In the genomic region with DNA sequence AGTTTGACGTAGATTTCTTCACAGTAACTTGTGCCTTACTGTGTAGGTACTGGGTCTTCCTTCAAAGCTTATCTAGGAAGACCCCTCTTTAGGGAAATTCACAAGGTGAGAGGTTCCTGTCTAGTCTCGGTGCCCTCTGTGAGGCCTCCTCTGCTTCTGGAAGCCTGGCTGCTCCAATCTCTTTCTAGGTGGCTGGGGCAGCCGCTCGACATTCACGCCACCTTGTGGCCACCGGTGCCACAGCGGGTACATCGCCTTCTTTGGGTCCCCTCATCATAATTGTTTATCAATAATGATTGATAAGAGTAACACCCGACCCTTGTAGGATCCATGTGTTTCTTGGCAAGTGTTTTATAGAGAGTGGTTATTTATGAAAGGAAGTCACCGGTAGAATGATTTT, we compare ENCODE assay signal across 7 cellular contexts.
DNase-seq lines count a peak whose midpoint lies in the region; ATAC-seq lines count a peak whose summit lies in the region.
"Not testable (repeated sequence)": the region's sequence is repeated elsewhere in the genome, so short reads cannot be mapped to it uniquely, and the experiment has no call there.

No MANE protein-coding gene starts in this region.

- H3K4me1 Mint-ChIP-seq in effector memory CD8-positive, alpha-beta T cell (ENCODE audit: low read depth in 2 of 2); naive B cell: not testable (repeated sequence)

- H3K9me3 Mint-ChIP-seq in effector memory CD8-positive, alpha-beta T cell; naive B cell: not testable (repeated sequence)

- H3K4me3 Mint-ChIP-seq in effector memory CD8-positive, alpha-beta T cell; naive B cell: not testable (repeated sequence)

- H3K27ac Mint-ChIP-seq in effector memory CD8-positive, alpha-beta T cell; naive B cell: not testable (repeated sequence)

- DNase-seq in effector memory CD8-positive, alpha-beta T cell; naive B cell: not testable (repeated sequence)

- ATAC-seq in GM18519 (IDR thresholded peaks at IDR 0.05; ENCODE audit: low FRiP score, unreplicated experiment) (peak; percentile 72), GM19438 (IDR thresholded peaks at IDR 0.05; ENCODE audit: low read depth, unreplicated experiment) (peak; percentile 55), GM21737 (IDR thresholded peaks at IDR 0.05; ENCODE audit: unreplicated experiment) (peak; percentile 60), HG02885 (IDR thresholded peaks at IDR 0.05; ENCODE audit: poor library complexity, unreplicated experiment) (peak; percentile 87), SK-N-SH treated with all-trans-retinoic acid at 6 μM for 48 hours (peak; percentile 47; the same call in 2 of the 3 replicates), naive B cell (ENCODE audit: low read depth in 2 of 2) (peak; percentile 37)
- ATAC-seq in effector memory CD8-positive, alpha-beta T cell (replicated peaks) = peak; percentile 77

- H3K27me3 Mint-ChIP-seq in effector memory CD8-positive, alpha-beta T cell; naive B cell: not testable (repeated sequence)

- H3K36me3 Mint-ChIP-seq in effector memory CD8-positive, alpha-beta T cell (ENCODE audit: insufficient read depth); naive B cell: not testable (repeated sequence)

Comparison
In these comparisons a context has a peak if more than half of its experiments do, and no peak if none do; other contexts are left out.
1. ATAC-seq: peak in every context shown above with its lines; median percentile 87 in HG02885; 77 in effector memory CD8-positive, alpha-beta T cell; 72 in GM18519; 60 in GM21737; 55 in GM19438; 47 in SK-N-SH treated with all-trans-retinoic acid at 6 μM for 48 hours; 37 in naive B cell.